In genomic region chr1:116738673-116739370, GRCh38 we compare ENCODE assay signal across 8 cellular contexts. TPM values are rescaled to one million over a fixed set of nuclear protein-coding genes. Genes with fewer than 3 reads are reported as not detected.
DNase-seq lines count a peak whose midpoint lies in the region; ATAC-seq, FAIRE-seq and TF ChIP-seq lines count a peak whose summit lies in the region.

No MANE protein-coding gene starts in this region.

- H3K27ac Mint-ChIP-seq in mesothelial cell of epicardium = no peak overlapping the region

- H3K9me3 Mint-ChIP-seq in mesothelial cell of epicardium = peaks cover 12% of the 10 kb centered on the region

- no peaks in the 10 kb centered on the region for H3K27me3 Mint-ChIP-seq in mesothelial cell of epicardium (ENCODE audit: low read depth)

- TF ChIP-seq CTCF in mesothelial cell of epicardium (IDR thresholded peaks at IDR 0.05; ENCODE audit: unreplicated experiment) = no peak

- no peak overlapping the region for H3K4me3 Mint-ChIP-seq in mesothelial cell of epicardium

- ATAC-seq in GM19324 (IDR thresholded peaks at IDR 0.05; ENCODE audit: low FRiP score, unreplicated experiment) = peak; percentile 45
- peak; percentile 64 for ATAC-seq in HG03378 (IDR thresholded peaks at IDR 0.05; ENCODE audit: unreplicated experiment)

- peaks cover 4% of the 10 kb centered on the region for H3K4me1 Mint-ChIP-seq in mesothelial cell of epicardium

- no peak for FAIRE-seq in urothelium cell line (lab: Jason Lieb, UNC)

- peaks cover 2% of the 10 kb centered on the region for H3K36me3 Mint-ChIP-seq in mesothelial cell of epicardium

- peak; percentile 62 for DNase-seq in activated gamma-delta T cell treated with anti-CD3 and anti-CD28 coated beads, Interleukin-2, amount 50 U/mL, for 16 hours (ENCODE audit: low read depth)
- DNase-seq in stimulated activated CD8-positive, alpha-beta memory T cell treated with anti-CD3 and anti-CD28 coated beads, Interleukin-15, amount 100 ng/mL, for 1 hour (ENCODE audit: low read depth) = peak; percentile 28
- DNase-seq in NCI-H345 treated with DMSO at 0.1 percent for 48 hours (lab: John Stamatoyannopoulos, UW; ENCODE audit: unreplicated experiment) (no peak), 8988T (no peak), urothelium cell line (ENCODE audit: low spot score) (no peak), mesothelial cell of epicardium (ENCODE audit: low spot score in 2 of 2, unreplicated experiment in 2 of 2) (no peak)

RNA-seq across cellular contexts. Expression of gene CD2, which starts 15.4 kb away (rescaled TPM):
- not detected in 3 replicates for total RNA-seq in mesothelial cell of epicardium

Comparison
In these comparisons a context has a peak if more than half of its experiments do, and no peak if none do; other contexts are left out.
1. DNase-seq: peak in activated gamma-delta T cell treated with anti-CD3 and anti-CD28 coated beads, Interleukin-2, amount 50 U/mL, for 16 hours (single experiment) and stimulated activated CD8-positive, alpha-beta memory T cell treated with anti-CD3 and anti-CD28 coated beads, Interleukin-15, amount 100 ng/mL, for 1 hour (single experiment); none in NCI-H345 treated with DMSO at 0.1 percent for 48 hours (single experiment), 8988T (single experiment), urothelium cell line (single experiment) and mesothelial cell of epicardium (0 of 2).